In the genomic region with DNA sequence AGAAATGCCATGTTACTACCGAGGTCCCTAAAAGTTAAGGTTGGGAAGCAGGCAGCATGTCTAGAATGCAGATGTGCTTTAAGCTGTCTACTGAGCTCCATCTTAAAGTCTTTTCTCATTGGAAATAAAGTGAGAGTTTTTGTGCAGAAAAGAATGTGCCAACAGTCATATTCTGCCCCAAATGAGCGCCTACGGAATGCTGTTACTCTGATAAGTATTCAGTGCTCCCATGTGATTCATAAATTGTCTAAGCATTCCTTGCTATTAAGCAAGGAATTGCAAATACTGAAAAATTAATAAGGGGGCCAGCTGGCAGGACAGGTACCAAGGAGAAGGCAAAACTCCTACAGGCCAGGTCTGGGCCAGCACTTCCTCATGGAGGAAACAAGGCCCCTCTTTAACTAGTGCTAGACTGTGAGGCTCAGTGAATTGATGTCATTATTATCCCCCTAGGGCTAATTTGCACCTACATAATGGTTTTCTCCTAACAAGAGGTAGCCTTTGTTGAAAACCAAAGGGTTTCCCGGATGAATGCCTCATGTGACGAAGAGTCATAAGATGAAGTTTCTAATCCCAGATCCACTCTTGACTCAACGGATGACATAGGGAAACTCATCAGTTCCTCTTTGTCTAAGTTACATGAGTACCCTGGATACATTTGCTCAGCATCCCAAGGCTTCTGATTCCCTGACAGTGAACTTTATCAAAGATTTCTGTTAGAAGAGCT, we compare ENCODE assay signal across 11 cellular contexts. TPM values are rescaled to one million over a fixed set of nuclear protein-coding genes. Genes with fewer than 3 reads are reported as not detected.
A peak's percentile ranks its signal among the peaks of the same experiment; 100 is the strongest.
DNase-seq lines count a peak whose midpoint lies in the region; TF ChIP-seq lines count a peak whose summit lies in the region.
"Had no signal": no experiment of that assay in that cellular context is flagged by ENCODE, and none has a peak within 500 bp of the region (broad histone marks: within the 10 kb centered on the region; RNA-seq: fewer than 3 reads in every experiment).

No MANE protein-coding gene starts in this region.

- peaks cover 10% of the 10 kb centered on the region; the same call in 1 of the 2 replicates for H3K36me3 Mint-ChIP-seq in HFFc6 (ENCODE audit: low read depth)
- H3K36me3 Mint-ChIP-seq: CD8-positive, alpha-beta T cell had no signal

- WGBS in hepatocyte (ENCODE audit: low lambda C conversion rate, missing lambda C conversion rate): 84% methylated on average over 6 of the region's 6 CpGs

- peak overlapping the region; percentile 84 for H3K27ac ChIP-seq in hepatocyte
- peak overlapping the region; percentile 58 for H3K27ac ChIP-seq in skeletal muscle tissue (ENCODE audit: low read depth, low read length)

- H3K4me1 ChIP-seq in hepatocyte (ENCODE audit: insufficient read depth) (peaks cover 24% of the 10 kb centered on the region), skeletal muscle tissue (ENCODE audit: control insufficient read depth in 3 of 3, insufficient read depth in 3 of 3, low read length in 3 of 3) (peaks cover 13 to 25% (median 15%) of the 10 kb centered on the region in 3 donors)

- no peak for TF ChIP-seq CTCF in HFFc6 (IDR thresholded peaks at IDR 0.05)
- no peak for TF ChIP-seq CTCF in hepatocyte (IDR thresholded peaks at IDR 0.05; ENCODE audit: poor library complexity)

- H3K27ac Mint-ChIP-seq in HFFc6: peak overlapping the region; percentile 92
- H3K27ac Mint-ChIP-seq: CD8-positive, alpha-beta T cell; progenitor cell of endocrine pancreas had no signal

- peaks cover 90% of the 10 kb centered on the region for H3K4me1 Mint-ChIP-seq in HFFc6 (ENCODE audit: low read depth)

- H3K9ac ChIP-seq in skeletal muscle tissue (ENCODE audit: low read depth in 1 of 3, low read length in 3 of 3): no peak overlapping the region

- peaks cover 35% of the 10 kb centered on the region for H3K79me2 ChIP-seq in hepatocyte

- H3K9me3 ChIP-seq in hepatocyte (ENCODE audit: low read depth) (no peaks in the 10 kb centered on the region), skeletal muscle tissue (ENCODE audit: control insufficient read depth in 3 of 3, low read length in 3 of 3) (no peaks in the 10 kb centered on the region)

- H3K4me3 ChIP-seq in hepatocyte (no peak overlapping the region), skeletal muscle tissue (ENCODE audit: low read length in 3 of 3) (no peak overlapping the region)

- H3K27me3 Mint-ChIP-seq in HFFc6 (ENCODE audit: insufficient read depth): peaks cover 3% of the 10 kb centered on the region; the same call in 1 of the 2 replicates

- no peaks in the 10 kb centered on the region for H4K20me1 ChIP-seq in hepatocyte (ENCODE audit: insufficient read depth, poor library complexity, severe bottlenecking)

- no peaks in the 10 kb centered on the region for H3K9me2 ChIP-seq in hepatocyte (replicated peaks; ENCODE audit: insufficient read depth)

- no peak overlapping the region for H2AFZ ChIP-seq in hepatocyte

- DNase-seq in HFFc6: no peak
- peak; percentile 59 for DNase-seq in astrocyte of the hippocampus (ENCODE audit: low read depth, low spot score)
- DNase-seq in hepatocyte (ENCODE audit: low spot score): no peak
- no peak for DNase-seq in NCI-H2029 (lab: John Stamatoyannopoulos, UW)
- DNase-seq in cerebellar cortex (ENCODE audit: low spot score): no peak
- no peak for DNase-seq in NCI-H128 (lab: John Stamatoyannopoulos, UW; ENCODE audit: unreplicated experiment)
- no peak for DNase-seq in activated effector memory CD4-positive, alpha-beta T cell treated with Interleukin-2 at 50 U/mL for 16 hours
- DNase-seq: CD8-positive, alpha-beta T cell; NCI-H526 had no signal

- H3K4me2 ChIP-seq in hepatocyte: no peak overlapping the region

- H3K36me3 ChIP-seq in hepatocyte (replicated peaks; ENCODE audit: insufficient read depth, low read depth) (no peaks in the 10 kb centered on the region), skeletal muscle tissue (ENCODE audit: control insufficient read depth in 3 of 3, insufficient read depth in 3 of 3, low read length in 3 of 3) (no peaks in the 10 kb centered on the region)

- no peaks in the 10 kb centered on the region for H3K27me3 ChIP-seq in hepatocyte
- H3K27me3 ChIP-seq in skeletal muscle tissue (ENCODE audit: control insufficient read depth in 3 of 3, insufficient read depth in 3 of 3, low read length in 3 of 3): no peaks in the 10 kb centered on the region

- H3K4me3 Mint-ChIP-seq in HFFc6: peak overlapping the region; percentile 21; the same call in 1 of the 2 replicates
- H3K4me3 Mint-ChIP-seq: CD8-positive, alpha-beta T cell had no signal

- H3K9me3 Mint-ChIP-seq in HFFc6: no peaks in the 10 kb centered on the region
- H3K9me3 Mint-ChIP-seq: CD8-positive, alpha-beta T cell had no signal

RNA-seq across cellular contexts. Expression of a gene that starts 16.4 kb away (rescaled TPM):
- total RNA-seq in HFFc6 (2021; fragmentation: NEBNext Ultra II Directional; extraction: Animal tissue kit (Norgen Biotek cat#: 25700)): 10 to 100 TPM; 11.8 to 25.1 (median 21.4) TPM
- total RNA-seq in hepatocyte (60.2 and 79.2 TPM in 2 replicates), skeletal muscle tissue (31.8 TPM)
- 61.0 and 74.6 TPM in 2 replicates for polyA plus RNA-seq in hepatocyte
- total RNA-seq: CD8-positive, alpha-beta T cell had no signal
